1 cellular context compared by ENCODE assay signal in genomic region chr14:74425525-74426201, GRCh38.
TF ChIP-seq lines count a peak whose summit lies in the region.

No MANE protein-coding gene starts in this region.

TF ChIP-seq in HepG2, 621 proteins besides CTCF, POLR2A, EP300 and RAD21 (continued from another document and continues in another):
- no peak for TF ChIP-seq HIC2 (CRISPR knock-in tag; IDR thresholded peaks at IDR 0.05; ENCODE audit: low read depth)
- TF ChIP-seq SRF (IDR thresholded peaks at IDR 0.05; ENCODE audit: low read depth, low read length) = no peak
- TF ChIP-seq RNF219 (CRISPR knock-in tag; IDR thresholded peaks at IDR 0.05) = no peak
- TF ChIP-seq ZNF280B (CRISPR knock-in tag; IDR thresholded peaks at IDR 0.05; ENCODE audit: borderline replicate concordance) = no peak
- TF ChIP-seq ZSCAN5A (CRISPR knock-in tag; IDR thresholded peaks at IDR 0.05; ENCODE audit: borderline replicate concordance) = no peak
- no peak for TF ChIP-seq ZNF841 (CRISPR knock-in tag; IDR thresholded peaks at IDR 0.05; ENCODE audit: borderline replicate concordance)
- no peak for TF ChIP-seq XBP1 (CRISPR knock-in tag; IDR thresholded peaks at IDR 0.05)
- no peak for TF ChIP-seq ZBTB8A (CRISPR knock-in tag; IDR thresholded peaks at IDR 0.05; ENCODE audit: borderline replicate concordance, low read depth)
- TF ChIP-seq ZNF160 (CRISPR knock-in tag; IDR thresholded peaks at IDR 0.05) = no peak
- no peak for TF ChIP-seq ZBTB10 (CRISPR knock-in tag; IDR thresholded peaks at IDR 0.05; ENCODE audit: borderline replicate concordance)
- no peak for TF ChIP-seq ZFP36 (IDR thresholded peaks at IDR 0.05; ENCODE audit: borderline replicate concordance, low read depth, low read length, partially characterized antibody)
- TF ChIP-seq ZNF430 (CRISPR knock-in tag; IDR thresholded peaks at IDR 0.05) = peak; percentile 42; the same call in 1 of the 2 replicates
- TF ChIP-seq ZNF766 (CRISPR knock-in tag; IDR thresholded peaks at IDR 0.05; ENCODE audit: borderline replicate concordance) = peak; percentile 70; the same call in 1 of the 2 replicates
- TF ChIP-seq SMARCC2 (IDR thresholded peaks at IDR 0.05) = no peak
- TF ChIP-seq ZNF556 (CRISPR knock-in tag; IDR thresholded peaks at IDR 0.05; ENCODE audit: borderline replicate concordance) = no peak
- no peak for TF ChIP-seq IRF1 (CRISPR knock-in tag; IDR thresholded peaks at IDR 0.05; ENCODE audit: low read depth)
- TF ChIP-seq CHCHD3 (CRISPR knock-in tag; IDR thresholded peaks at IDR 0.05) = no peak; the same call in 1 of the 2 replicates
- TF ChIP-seq ATF4 (CRISPR knock-in tag; IDR thresholded peaks at IDR 0.05) = no peak
- no peak for TF ChIP-seq ISL2 (CRISPR knock-in tag; IDR thresholded peaks at IDR 0.05)
- TF ChIP-seq SIN3A (IDR thresholded peaks at IDR 0.05; ENCODE audit: borderline replicate concordance, low read depth, low read length) = no peak
- no peak for TF ChIP-seq ZNF281 (CRISPR knock-in tag; IDR thresholded peaks at IDR 0.05; ENCODE audit: borderline replicate concordance)
- TF ChIP-seq MYNN (CRISPR knock-in tag; IDR thresholded peaks at IDR 0.05; ENCODE audit: low read depth) = no peak
- TF ChIP-seq DZIP1 (CRISPR knock-in tag; IDR thresholded peaks at IDR 0.05) = no peak
- no peak for TF ChIP-seq EED (CRISPR knock-in tag; IDR thresholded peaks at IDR 0.05)
- no peak for TF ChIP-seq ZNF737 (CRISPR knock-in tag; IDR thresholded peaks at IDR 0.05; ENCODE audit: borderline replicate concordance)
- no peak for TF ChIP-seq TEAD3 (CRISPR knock-in tag; optimal IDR thresholded peaks at IDR 0.05; ENCODE audit: borderline replicate concordance)
- TF ChIP-seq HMGA1 (CRISPR knock-in tag; conservative IDR thresholded peaks at IDR 0.05) = no peak
- TF ChIP-seq NFIB (CRISPR knock-in tag; IDR thresholded peaks at IDR 0.05; ENCODE audit: borderline replicate concordance) = no peak
- TF ChIP-seq SNRNP70 (IDR thresholded peaks at IDR 0.05; ENCODE audit: low read depth, low read length) = no peak
- no peak for TF ChIP-seq SYNCRIP (IDR thresholded peaks at IDR 0.05; ENCODE audit: insufficient read depth, low read depth, low read length)
- no peak for TF ChIP-seq ZNF12 (CRISPR knock-in tag; IDR thresholded peaks at IDR 0.05)
- TF ChIP-seq NFKBIZ (CRISPR knock-in tag; IDR thresholded peaks at IDR 0.05) = no peak
- no peak for TF ChIP-seq HDAC2 (CRISPR knock-in tag; IDR thresholded peaks at IDR 0.05)
- no peak for TF ChIP-seq KDM2A (CRISPR knock-in tag; IDR thresholded peaks at IDR 0.05; ENCODE audit: borderline replicate concordance, low read depth)
- TF ChIP-seq BRF2 (CRISPR knock-in tag; IDR thresholded peaks at IDR 0.05) = no peak
- no peak; the same call in 1 of the 2 replicates for TF ChIP-seq ZNF232 (CRISPR knock-in tag; IDR thresholded peaks at IDR 0.05; ENCODE audit: borderline replicate concordance)
- TF ChIP-seq NONO (IDR thresholded peaks at IDR 0.05) = no peak
- no peak for TF ChIP-seq NONO (CRISPR knock-in tag; conservative IDR thresholded peaks at IDR 0.05)
- no peak for TF ChIP-seq TERF1 (CRISPR knock-in tag; IDR thresholded peaks at IDR 0.05)
- TF ChIP-seq MXD1 (CRISPR knock-in tag; IDR thresholded peaks at IDR 0.05) = peak; percentile 68; the same call in 1 of the 2 replicates
- TF ChIP-seq ARHGAP35 (CRISPR knock-in tag; IDR thresholded peaks at IDR 0.05; ENCODE audit: borderline replicate concordance) = no peak
- TF ChIP-seq TEAD2 (CRISPR knock-in tag; IDR thresholded peaks at IDR 0.05) = no peak
- TF ChIP-seq BRCA1 (CRISPR knock-in tag; IDR thresholded peaks at IDR 0.05) = no peak
